9 cellular contexts compared by ENCODE assay signal in genomic region chr17:7011942-7012254, GRCh38. TPM values are rescaled to one million over a fixed set of nuclear protein-coding genes. Genes with fewer than 3 reads are reported as not detected.
DNase-seq lines count a peak whose midpoint lies in the region; ATAC-seq, FAIRE-seq and TF ChIP-seq lines count a peak whose summit lies in the region.
"Had no signal": no experiment of that assay in that cellular context is flagged by ENCODE, and none has a peak within 500 bp of the region (broad histone marks: within the 10 kb centered on the region; RNA-seq: fewer than 3 reads in every experiment).

No MANE protein-coding gene starts in this region.

- no peak for ATAC-seq in gastroesophageal sphincter
- ATAC-seq in GM21786 (IDR thresholded peaks at IDR 0.05; ENCODE audit: unreplicated experiment), result no peak
- ATAC-seq in GM18517 (IDR thresholded peaks at IDR 0.05; ENCODE audit: unreplicated experiment), result no peak
- ATAC-seq in GM21423 (IDR thresholded peaks at IDR 0.05; ENCODE audit: unreplicated experiment), result no peak

- WGBS in gastroesophageal sphincter (ENCODE audit: low coverage in 1 of 2), 2 donors, result 0% methylated on average over 2 to 6 of the region's 6 CpGs

- TF ChIP-seq POLR2A in gastroesophageal sphincter (IDR thresholded peaks at IDR 0.05) (no peak), GM12891 (IDR thresholded peaks at IDR 0.05; ENCODE audit: low read depth, low read length) (no peak)

- no peaks in the 10 kb centered on the region for H3K27me3 ChIP-seq in HAP-1 (ENCODE audit: low read depth)
- H3K27me3 ChIP-seq in gastroesophageal sphincter, result no peaks in the 10 kb centered on the region
- no peaks in the 10 kb centered on the region for H3K27me3 ChIP-seq in skeletal muscle satellite cell (ENCODE audit: control insufficient read depth, insufficient read depth, low read length)

- H3K4me3 ChIP-seq in HAP-1 (peak overlapping the region; percentile 92), WI38 (ENCODE audit: low read depth, low read length) (peak overlapping the region; percentile 99), gastroesophageal sphincter (peak overlapping the region; percentile 83 to 87), skeletal muscle satellite cell (ENCODE audit: low read length) (peak overlapping the region; percentile 99)

- H3K4me1 ChIP-seq in HAP-1, result peaks cover 14% of the 10 kb centered on the region
- H3K4me1 ChIP-seq in gastroesophageal sphincter, result peaks cover 0 to 72% (median 30%) of the 10 kb centered on the region in 3 donors
- H3K4me1 ChIP-seq in skeletal muscle satellite cell (ENCODE audit: control insufficient read depth, insufficient read depth, low read length), result peaks cover 30% of the 10 kb centered on the region

- in situ Hi-C loops in HAP-1 (cut with MboI; ENCODE audit: low sequenced_read_pairs), result no loop called here

- H3K36me3 ChIP-seq in HAP-1 (replicated peaks), result peaks cover 5% of the 10 kb centered on the region
- H3K36me3 ChIP-seq in gastroesophageal sphincter, result peaks cover 0 to 21% of the 10 kb centered on the region in 2 donors
- peaks cover 13% of the 10 kb centered on the region for H3K36me3 ChIP-seq in skeletal muscle satellite cell (ENCODE audit: insufficient read depth, low read length)

- H3K27ac ChIP-seq in gastroesophageal sphincter, result peak overlapping the region; percentile 85 to 96 (median 89)

- TF ChIP-seq EP300 in gastroesophageal sphincter (IDR thresholded peaks at IDR 0.05), result no peak

- FAIRE-seq in GM12891 (lab: Jason Lieb, UNC), result no peak
- FAIRE-seq: colon had no signal

- peak overlapping the region; percentile 99 for H3K9ac ChIP-seq in skeletal muscle satellite cell (ENCODE audit: low read depth, low read length)

- no peak for DNase-seq in HAP-1 (ENCODE audit: low spot score in 2 of 2)
- no peak for DNase-seq in GM12891 (ENCODE audit: insufficient read length, low spot score)

- H3K4me2 ChIP-seq in skeletal muscle satellite cell (ENCODE audit: low read length), result peak overlapping the region; percentile 89

- no peak for TF ChIP-seq CTCF in WI38 (IDR thresholded peaks at IDR 0.05; ENCODE audit: low read depth, low read length)
- no peak for TF ChIP-seq CTCF in gastroesophageal sphincter (IDR thresholded peaks at IDR 0.05)

- no peaks in the 10 kb centered on the region for H3K9me3 ChIP-seq in HAP-1
- H3K9me3 ChIP-seq in gastroesophageal sphincter, result no peaks in the 10 kb centered on the region
- no peaks in the 10 kb centered on the region for H3K9me3 ChIP-seq in skeletal muscle satellite cell (replicated peaks; ENCODE audit: low read length)

TF ChIP-seq in GM12891, 5 proteins besides CTCF, POLR2A, EP300 and RAD21:
- no peak for TF ChIP-seq PAX5 (IDR thresholded peaks at IDR 0.05; ENCODE audit: insufficient read depth, low read length, severe bottlenecking)
- no peak for TF ChIP-seq TAF1 (IDR thresholded peaks at IDR 0.05; ENCODE audit: low read depth, low read length)
TF ChIP-seq in GM12891: peak in this region for 0.

RNA-seq across cellular contexts. Expression of gene RNASEK, which starts 0.5 kb away (rescaled TPM):
- 100 to 1,000 TPM; 150 to 211 (median 170) TPM for total RNA-seq in gastroesophageal sphincter
- total RNA-seq in skeletal muscle satellite cell (2012; rRNA removed), result 26.2 and 28.4 TPM in 2 replicates
- 303 TPM for polyA plus RNA-seq in GM12891 (2012; ENCODE audit: low read depth, missing spikeins)

RNA-seq across cellular contexts. Expression of gene BCL6B, which starts 11.0 kb away (rescaled TPM):
- total RNA-seq in gastroesophageal sphincter, result 1 to 10 TPM in 3 of 4 donors, under 1 TPM in 1; 0.93 to 3.9 (median 3.3) TPM
- total RNA-seq in skeletal muscle satellite cell (2012; rRNA removed), result under 0.01 TPM in 1 of 2 replicates, not detected in the other
- polyA plus RNA-seq in GM12891 (2012; ENCODE audit: low read depth, missing spikeins), result 0.36 TPM

RNA-seq across cellular contexts. Expression of gene ALOX12, which starts 16.0 kb away (rescaled TPM):
- under 1 TPM in 2 of 4 donors, not detected in 2; 0.19 to 0.62 TPM for total RNA-seq in gastroesophageal sphincter
- 0.22 TPM in 1 of 2 replicates, not detected in the other for total RNA-seq in skeletal muscle satellite cell (2012; rRNA removed)
- 0.78 TPM for polyA plus RNA-seq in GM12891 (2012; ENCODE audit: low read depth, missing spikeins)

RNA-seq across cellular contexts. Expression of gene SLC16A13, which starts 23.9 kb away (rescaled TPM):
- total RNA-seq in gastroesophageal sphincter, result under 1 TPM in 3 of 4 donors, not detected in 1; 0.58 to 0.81 (median 0.72) TPM
- total RNA-seq in skeletal muscle satellite cell (2012; rRNA removed), result 0.76 and 0.87 TPM in 2 replicates
- 3.4 TPM for polyA plus RNA-seq in GM12891 (2012; ENCODE audit: low read depth, missing spikeins)

RNA-seq across cellular contexts. Expression of gene SLC16A11, which starts 32.0 kb away (rescaled TPM):
- under 1 TPM in 3 of 4 donors, not detected in 1; 0.32 to 0.54 (median 0.39) TPM for total RNA-seq in gastroesophageal sphincter
- total RNA-seq in skeletal muscle satellite cell (2012; rRNA removed), result under 0.01 TPM in 1 of 2 replicates, not detected in the other
- 2.0 TPM for polyA plus RNA-seq in GM12891 (2012; ENCODE audit: low read depth, missing spikeins)
